In genomic region chr3:94069242-94069813, GRCh38 we compare ENCODE assay signal across 9 cellular contexts. TPM values are rescaled to one million over a fixed set of nuclear protein-coding genes. Genes with fewer than 3 reads are reported as not detected.
DNase-seq lines count a peak whose midpoint lies in the region; ATAC-seq and TF ChIP-seq lines count a peak whose summit lies in the region.
"Had no signal": no experiment of that assay in that cellular context is flagged by ENCODE, and none has a peak within 500 bp of the region (broad histone marks: within the 10 kb centered on the region; RNA-seq: fewer than 3 reads in every experiment).

No MANE protein-coding gene starts in this region.

- DNase-seq in CD4-positive, CD25-positive, alpha-beta regulatory T cell: peak in 2 of 3 donors; percentile 30 to 38
- peak; percentile 23 for DNase-seq in HFFc6
- no peak for DNase-seq in activated T-helper 1 cell treated with anti-CD3 and anti-CD28 coated beads, Interleukin-12 subunit alpha, Interleukin-12 subunit beta, Interleukin-2, Interleukin-4 antibody, amounts not matched to agents 30 ng/mL and 10 ng/mL and 1 ng/mL, durations not matched to agents 14 hours and 24 hours and 36 hours (ENCODE audit: low spot score)
- DNase-seq in left kidney (ENCODE audit: low read depth, low spot score): peak; percentile 15
- no peak for DNase-seq in effector memory CD4-positive, alpha-beta T cell
- DNase-seq in RPMI8226: no peak

- peaks cover 25% of the 10 kb centered on the region for H3K4me1 ChIP-seq in CD4-positive, CD25-positive, alpha-beta regulatory T cell (ENCODE audit: control insufficient read depth, insufficient read depth, low read length, poor library complexity, severe bottlenecking)
- no peaks in the 10 kb centered on the region for H3K4me1 ChIP-seq in effector memory CD4-positive, alpha-beta T cell (ENCODE audit: control insufficient read depth, insufficient read depth, low read length, poor library complexity, severe bottlenecking)

- peak; percentile 86 for TF ChIP-seq CTCF in HFFc6 (IDR thresholded peaks at IDR 0.05)

- peak overlapping the region in 2 of 4 donors; percentile 29 to 66 for H3K4me3 Mint-ChIP-seq in CD4-positive, CD25-positive, alpha-beta regulatory T cell
- no peak overlapping the region for H3K4me3 Mint-ChIP-seq in HFFc6
- H3K4me3 Mint-ChIP-seq in activated T-helper 1 cell treated with anti-CD3 and anti-CD28 coated beads, Interleukin-12 subunit alpha, Interleukin-12 subunit beta, Interleukin-2, Interleukin-4 antibody, amounts not matched to agents 30 ng/mL and 10 ng/mL and 1 ng/mL, durations not matched to agents 14 hours and 24 hours and 36 hours: no peak overlapping the region

- intact Hi-C loops in activated T-helper 1 cell treated with anti-CD3 and anti-CD28 coated beads, Interleukin-12 subunit alpha, Interleukin-12 subunit beta, Interleukin-2, Interleukin-4 antibody, amounts not matched to agents 30 ng/mL and 10 ng/mL and 1 ng/mL, durations not matched to agents 14 hours and 24 hours and 36 hours (cut with micrococcal nuclease): loop anchor here (1.0 kb wide), 2 partner anchors 58 to 65 kb away; no protein-coding TSS in a partner anchor

- H3K27ac ChIP-seq in CD4-positive, CD25-positive, alpha-beta regulatory T cell (ENCODE audit: insufficient read depth, low read length, poor library complexity, severe bottlenecking): no peak overlapping the region
- no peak overlapping the region for H3K27ac ChIP-seq in effector memory CD4-positive, alpha-beta T cell (ENCODE audit: insufficient read depth, low read length, poor library complexity, severe bottlenecking)

- H3K27me3 ChIP-seq in CD4-positive, CD25-positive, alpha-beta regulatory T cell (ENCODE audit: control insufficient read depth, insufficient read depth, low read length): no peaks in the 10 kb centered on the region
- H3K27me3 ChIP-seq in effector memory CD4-positive, alpha-beta T cell (replicated peaks; ENCODE audit: control insufficient read depth, insufficient read depth, low read length, poor library complexity, severe bottlenecking): no peaks in the 10 kb centered on the region

- H3K9me3 ChIP-seq in CD4-positive, CD25-positive, alpha-beta regulatory T cell (ENCODE audit: control insufficient read depth in 2 of 2, low read length in 2 of 2): no peaks in the 10 kb centered on the region
- no peaks in the 10 kb centered on the region for H3K9me3 ChIP-seq in effector memory CD4-positive, alpha-beta T cell (ENCODE audit: control insufficient read depth, low read length)

- ATAC-seq in CD4-positive, CD25-positive, alpha-beta regulatory T cell (ENCODE audit: low read depth in 2 of 2): no peak
- ATAC-seq in GM18909 (IDR thresholded peaks at IDR 0.05; ENCODE audit: poor library complexity, unreplicated experiment): no peak
- ATAC-seq in GM19463 (IDR thresholded peaks at IDR 0.05; ENCODE audit: unreplicated experiment): no peak

- peaks cover 52 to 81% (median 71%) of the 10 kb centered on the region in 4 donors for H3K4me1 Mint-ChIP-seq in CD4-positive, CD25-positive, alpha-beta regulatory T cell
- H3K4me1 Mint-ChIP-seq in HFFc6 (ENCODE audit: low read depth): peaks cover 35% of the 10 kb centered on the region
- peaks cover 78% of the 10 kb centered on the region for H3K4me1 Mint-ChIP-seq in activated T-helper 1 cell treated with anti-CD3 and anti-CD28 coated beads, Interleukin-12 subunit alpha, Interleukin-12 subunit beta, Interleukin-2, Interleukin-4 antibody, amounts not matched to agents 30 ng/mL and 10 ng/mL and 1 ng/mL, durations not matched to agents 14 hours and 24 hours and 36 hours (ENCODE audit: low read depth)

- no peak overlapping the region for H3K4me3 ChIP-seq in CD4-positive, CD25-positive, alpha-beta regulatory T cell (ENCODE audit: low read depth, low read length)
- no peak overlapping the region for H3K4me3 ChIP-seq in effector memory CD4-positive, alpha-beta T cell (ENCODE audit: insufficient read depth, low read depth, low read length, poor library complexity, severe bottlenecking)

- H3K36me3 ChIP-seq in CD4-positive, CD25-positive, alpha-beta regulatory T cell (ENCODE audit: control insufficient read depth, insufficient read depth, low read length): peaks cover 12% of the 10 kb centered on the region
- H3K36me3 ChIP-seq in effector memory CD4-positive, alpha-beta T cell (ENCODE audit: control insufficient read depth, insufficient read depth, low read length): peaks cover 5% of the 10 kb centered on the region

- H3K27me3 Mint-ChIP-seq in CD4-positive, CD25-positive, alpha-beta regulatory T cell: no peaks in the 10 kb centered on the region
- H3K27me3 Mint-ChIP-seq in HFFc6 (ENCODE audit: insufficient read depth): no peaks in the 10 kb centered on the region
- H3K27me3 Mint-ChIP-seq in activated T-helper 1 cell treated with anti-CD3 and anti-CD28 coated beads, Interleukin-12 subunit alpha, Interleukin-12 subunit beta, Interleukin-2, Interleukin-4 antibody, amounts not matched to agents 30 ng/mL and 10 ng/mL and 1 ng/mL, durations not matched to agents 14 hours and 24 hours and 36 hours (ENCODE audit: insufficient read depth): no peaks in the 10 kb centered on the region

- H3K9me3 Mint-ChIP-seq in CD4-positive, CD25-positive, alpha-beta regulatory T cell: peaks cover 0 to 1% (median 0%) of the 10 kb centered on the region in 7 donors
- H3K9me3 Mint-ChIP-seq in HFFc6: no peaks in the 10 kb centered on the region
- H3K9me3 Mint-ChIP-seq in activated T-helper 1 cell treated with anti-CD3 and anti-CD28 coated beads, Interleukin-12 subunit alpha, Interleukin-12 subunit beta, Interleukin-2, Interleukin-4 antibody, amounts not matched to agents 30 ng/mL and 10 ng/mL and 1 ng/mL, durations not matched to agents 14 hours and 24 hours and 36 hours: no peaks in the 10 kb centered on the region

- H3K27ac Mint-ChIP-seq in CD4-positive, CD25-positive, alpha-beta regulatory T cell: peak overlapping the region in 1 of 3 donors; percentile 38
- peak overlapping the region; percentile 48 for H3K27ac Mint-ChIP-seq in HFFc6
- H3K27ac Mint-ChIP-seq in activated T-helper 1 cell treated with anti-CD3 and anti-CD28 coated beads, Interleukin-12 subunit alpha, Interleukin-12 subunit beta, Interleukin-2, Interleukin-4 antibody, amounts not matched to agents 30 ng/mL and 10 ng/mL and 1 ng/mL, durations not matched to agents 14 hours and 24 hours and 36 hours: peak overlapping the region; percentile 26

- peaks cover 48% of the 10 kb centered on the region for H3K36me3 Mint-ChIP-seq in CD4-positive, CD25-positive, alpha-beta regulatory T cell
- peaks cover 32% of the 10 kb centered on the region for H3K36me3 Mint-ChIP-seq in HFFc6 (ENCODE audit: low read depth)
- peaks cover 47% of the 10 kb centered on the region for H3K36me3 Mint-ChIP-seq in activated T-helper 1 cell treated with anti-CD3 and anti-CD28 coated beads, Interleukin-12 subunit alpha, Interleukin-12 subunit beta, Interleukin-2, Interleukin-4 antibody, amounts not matched to agents 30 ng/mL and 10 ng/mL and 1 ng/mL, durations not matched to agents 14 hours and 24 hours and 36 hours (ENCODE audit: low read depth)

RNA-seq across cellular contexts. Expression of gene NSUN3, which starts 6.5 kb away (rescaled TPM):
- 26.2 TPM for total RNA-seq in CD4-positive, CD25-positive, alpha-beta regulatory T cell
- 10 to 100 TPM in 3 of 4 donors, 1 to 10 TPM in 1; 9.8 to 12.3 (median 11.3) TPM for polyA plus RNA-seq in CD4-positive, CD25-positive, alpha-beta regulatory T cell
- 1 to 10 TPM; 6.1 to 8.8 (median 7.2) TPM for total RNA-seq in HFFc6 (2021; fragmentation: NEBNext Ultra II Directional; extraction: Animal tissue kit (Norgen Biotek cat#: 25700))
- 18.8 and 19.7 TPM in 2 replicates for total RNA-seq in activated T-helper 1 cell treated with anti-CD3 and anti-CD28 coated beads, Interleukin-12 subunit alpha, Interleukin-12 subunit beta, Interleukin-2, Interleukin-4 antibody, amounts not matched to agents 30 ng/mL and 10 ng/mL and 1 ng/mL, durations not matched to agents 14 hours and 24 hours and 36 hours

RNA-seq across cellular contexts. Expression of gene DHFR2, which starts 6.6 kb away (rescaled TPM):
- total RNA-seq in CD4-positive, CD25-positive, alpha-beta regulatory T cell: 2.9 TPM
- 1 to 10 TPM; 4.2 to 6.7 (median 4.9) TPM for polyA plus RNA-seq in CD4-positive, CD25-positive, alpha-beta regulatory T cell
- total RNA-seq in HFFc6 (2021; fragmentation: NEBNext Ultra II Directional; extraction: Animal tissue kit (Norgen Biotek cat#: 25700)): 1 to 10 TPM; 3.0 to 4.7 (median 3.6) TPM
- total RNA-seq in activated T-helper 1 cell treated with anti-CD3 and anti-CD28 coated beads, Interleukin-12 subunit alpha, Interleukin-12 subunit beta, Interleukin-2, Interleukin-4 antibody, amounts not matched to agents 30 ng/mL and 10 ng/mL and 1 ng/mL, durations not matched to agents 14 hours and 24 hours and 36 hours: 10.1 and 12.3 TPM in 2 replicates

RNA-seq across cellular contexts. Expression of gene STX19, which starts 40.9 kb away (rescaled TPM):
- total RNA-seq in CD4-positive, CD25-positive, alpha-beta regulatory T cell: not detected
- under 1 TPM in 1 of 4 donors, not detected in 3; 0.95 TPM for polyA plus RNA-seq in CD4-positive, CD25-positive, alpha-beta regulatory T cell
- not detected for total RNA-seq in HFFc6 (2021; fragmentation: NEBNext Ultra II Directional; extraction: Animal tissue kit (Norgen Biotek cat#: 25700))
- total RNA-seq in activated T-helper 1 cell treated with anti-CD3 and anti-CD28 coated beads, Interleukin-12 subunit alpha, Interleukin-12 subunit beta, Interleukin-2, Interleukin-4 antibody, amounts not matched to agents 30 ng/mL and 10 ng/mL and 1 ng/mL, durations not matched to agents 14 hours and 24 hours and 36 hours: not detected in 2 replicates
- total RNA-seq: kidney epithelial cell had no signal

Comparison
In these comparisons a context has a peak if more than half of its experiments do, and no peak if none do; other contexts are left out.
1. DNase-seq: peak in CD4-positive, CD25-positive, alpha-beta regulatory T cell (2 of 3), HFFc6 (single experiment) and left kidney (single experiment); none in activated T-helper 1 cell treated with anti-CD3 and anti-CD28 coated beads, Interleukin-12 subunit alpha, Interleukin-12 subunit beta, Interleukin-2, Interleukin-4 antibody, amounts not matched to agents 30 ng/mL and 10 ng/mL and 1 ng/mL, durations not matched to agents 14 hours and 24 hours and 36 hours (single experiment), effector memory CD4-positive, alpha-beta T cell (0 of 3) and RPMI8226 (single experiment).